Comparison of ENCODE assay signal across 8 cellular contexts in the genomic region with DNA sequence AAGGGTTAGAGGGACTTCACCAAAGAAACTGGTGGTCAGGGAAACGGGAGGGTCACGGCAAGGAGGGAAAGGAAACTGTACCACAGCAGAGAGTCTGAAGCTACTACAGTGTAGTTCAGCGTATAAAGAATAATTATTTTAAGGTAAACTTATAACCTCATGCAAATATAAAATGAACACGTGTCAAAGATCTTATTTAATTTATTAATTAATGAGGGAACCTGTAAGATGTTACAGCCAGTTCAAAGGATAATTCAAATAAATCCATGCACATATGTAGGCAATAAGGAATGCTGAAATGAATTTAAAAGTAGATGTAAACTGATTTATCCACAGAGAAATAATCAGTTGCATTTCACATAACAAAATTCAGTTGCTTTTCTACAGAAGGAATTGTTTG.
"Had no signal": no experiment of that assay in that cellular context is flagged by ENCODE, and none has a peak within 500 bp of the region (broad histone marks: within the 10 kb centered on the region; RNA-seq: fewer than 3 reads in every experiment).

No MANE protein-coding gene starts in this region.

- FAIRE-seq: G401.6, GM12878, GM12891, GM12892, GM18507, GM19239 had no signal

- ATAC-seq: GM12878 had no signal

- DNase-seq: GDM1, GF-D8 had no signal

- H3K4me3 ChIP-seq: GM12878 had no signal
